1 cellular context compared by ENCODE assay signal in the genomic region with DNA sequence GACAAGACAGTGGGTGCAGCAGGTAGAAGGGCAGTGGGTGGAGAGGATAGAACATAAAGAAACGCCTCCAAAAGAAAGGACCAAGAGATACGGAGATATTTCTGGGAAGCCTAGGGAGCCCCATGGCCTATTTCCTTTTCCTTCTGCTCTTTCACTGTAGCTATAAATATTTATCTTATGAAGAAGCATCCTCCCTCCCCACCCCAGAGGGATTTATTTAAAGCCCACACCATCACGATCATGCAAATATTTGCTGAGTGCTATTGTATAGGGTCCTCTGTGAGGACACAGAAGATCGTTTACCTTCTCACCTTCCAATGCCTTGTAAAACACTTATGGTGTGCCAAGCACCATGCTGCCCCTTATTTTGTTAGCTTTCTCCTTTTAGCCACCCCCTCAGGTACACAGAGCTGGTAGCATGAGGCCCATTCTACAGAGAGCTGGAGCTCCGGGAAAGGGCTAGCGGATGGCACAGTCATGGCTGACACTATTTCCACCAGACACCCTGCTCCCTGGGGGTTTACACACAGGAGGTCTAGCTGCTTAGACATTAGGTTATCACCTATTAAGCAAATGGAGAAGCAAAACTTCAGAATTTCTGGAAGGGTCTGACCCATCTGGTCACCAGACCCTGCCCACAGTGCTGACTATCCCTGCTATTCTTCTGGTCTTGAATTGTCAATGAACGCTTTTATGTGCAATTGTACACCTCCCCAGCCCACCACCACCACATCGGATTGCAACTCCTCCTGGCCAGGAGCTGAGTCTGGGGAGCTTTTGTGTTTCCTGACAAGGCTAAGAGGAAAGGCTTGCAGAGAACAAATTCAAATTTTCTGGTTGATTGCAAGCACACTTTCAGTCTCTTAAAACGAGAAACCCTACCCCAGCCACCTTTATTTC.
TF ChIP-seq lines count a peak whose summit lies in the region.

No MANE protein-coding gene starts in this region.

TF ChIP-seq in K562, 482 proteins besides CTCF, POLR2A, EP300 and RAD21:
- TF ChIP-seq ZNF407 (IDR thresholded peaks at IDR 0.05; ENCODE audit: low read depth) (no peak), CTBP1 (IDR thresholded peaks at IDR 0.05; ENCODE audit: borderline replicate concordance) (no peak), SOX6 (IDR thresholded peaks at IDR 0.05) (no peak), RNF2 (IDR thresholded peaks at IDR 0.05) (no peak), E4F1 (CRISPR knock-in tag; IDR thresholded peaks at IDR 0.05; ENCODE audit: borderline replicate concordance) (no peak), MED1 (CRISPR knock-in tag; IDR thresholded peaks at IDR 0.05; ENCODE audit: borderline replicate concordance) (no peak), STAT6 (CRISPR knock-in tag; IDR thresholded peaks at IDR 0.05) (no peak), ZKSCAN8 (CRISPR knock-in tag; IDR thresholded peaks at IDR 0.05) (no peak), CEBPZ (IDR thresholded peaks at IDR 0.05; ENCODE audit: borderline replicate concordance, low read depth, low read length) (no peak)
